In genomic region chr13:48508001-48508400, GRCh38 we compare ENCODE assay signal across 14 cellular contexts.
"Had no signal": no experiment of that assay in that cellular context is flagged by ENCODE, and none has a peak within 500 bp of the region (broad histone marks: within the 10 kb centered on the region; RNA-seq: fewer than 3 reads in every experiment).

No MANE protein-coding gene starts in this region.

- H3K27me3 ChIP-seq: hepatocyte, thyroid gland had no signal

- ATAC-seq: activated CD4-positive, alpha-beta T cell treated with anti-CD3 and anti-CD28 coated beads for 36 hours; effector memory CD8-positive, alpha-beta T cell; left cardiac atrium; lower lobe of right lung; sciatic nerve; stimulated activated naive B cell treated with anti-CD40 and anti-IgM and Interleukin-4, amounts not matched to agents 10 μg/mL and 1 μg/mL and 100 μg/mL, for 72 hours had no signal

- H3K4me1 ChIP-seq: parathyroid adenoma, thyroid gland had no signal

- H3K27ac ChIP-seq: hepatocyte, lower lobe of right lung, parathyroid adenoma had no signal

- DNase-seq: activated CD4-positive, alpha-beta memory T cell treated with anti-CD3 and anti-CD28 coated beads for 36 hours; activated CD4-positive, alpha-beta T cell treated with anti-CD3 and anti-CD28 coated beads for 36 hours; activated naive CD8-positive, alpha-beta T cell treated with anti-CD3 and anti-CD28 coated beads for 36 hours; activated T-cell treated with anti-CD3 and anti-CD28 coated beads for 4 hours; amniotic stem cell; effector memory CD8-positive, alpha-beta T cell; left cardiac atrium; lower lobe of right lung; midbrain; stimulated activated naive B cell treated with anti-CD40 and anti-IgM and Interleukin-4, amounts not matched to agents 10 μg/mL and 1 μg/mL and 100 μg/mL, for 72 hours; thyroid gland had no signal

- H3K4me3 ChIP-seq: hepatocyte, lower lobe of right lung, thyroid gland had no signal

- H3K9me3 ChIP-seq: lower lobe of right lung, thyroid gland had no signal
